In genomic region chr19:13953021-13953531, GRCh38 we compare ENCODE assay signal across 1 cellular context.
TF ChIP-seq lines count a peak whose summit lies in the region.

No MANE protein-coding gene starts in this region.

TF ChIP-seq in HepG2, 621 proteins besides CTCF, POLR2A, EP300 and RAD21:
- no peak for TF ChIP-seq SRSF4 (IDR thresholded peaks at IDR 0.05; ENCODE audit: low read depth, low read length, poor library complexity, severe bottlenecking)
- TF ChIP-seq ZNF232 (CRISPR knock-in tag; IDR thresholded peaks at IDR 0.05; ENCODE audit: borderline replicate concordance), result 0 out of 2 replicates have a peak, but pooled peaks have one; percentile 27
- TF ChIP-seq STAG1 (CRISPR knock-in tag; IDR thresholded peaks at IDR 0.05), result peak; percentile 50
- no peak for TF ChIP-seq ZNF510 (CRISPR knock-in tag; IDR thresholded peaks at IDR 0.05; ENCODE audit: low read depth)
- TF ChIP-seq ZSCAN22 (CRISPR knock-in tag; IDR thresholded peaks at IDR 0.05), result peak; percentile 98
- TF ChIP-seq ZNF704 (CRISPR knock-in tag; IDR thresholded peaks at IDR 0.05; ENCODE audit: borderline replicate concordance), result no peak
- no peak for TF ChIP-seq ZNF101 (CRISPR knock-in tag; IDR thresholded peaks at IDR 0.05; ENCODE audit: borderline replicate concordance, low read depth)
- TF ChIP-seq ZSCAN30 (CRISPR knock-in tag; IDR thresholded peaks at IDR 0.05), result no peak
- TF ChIP-seq CHD2 (IDR thresholded peaks at IDR 0.05; ENCODE audit: low read depth, low read length), result no peak
- TF ChIP-seq MTA1 (CRISPR knock-in tag; IDR thresholded peaks at IDR 0.05; ENCODE audit: borderline replicate concordance), result 0 out of 2 replicates have a peak, but pooled peaks have one; percentile 31
- TF ChIP-seq ZNF710 (CRISPR knock-in tag; IDR thresholded peaks at IDR 0.05; ENCODE audit: borderline replicate concordance), result no peak
- TF ChIP-seq ZNF776 (CRISPR knock-in tag; IDR thresholded peaks at IDR 0.05), result no peak
- TF ChIP-seq ZNF782 (CRISPR knock-in tag; IDR thresholded peaks at IDR 0.05; ENCODE audit: borderline replicate concordance), result no peak
- TF ChIP-seq TBX3 (IDR thresholded peaks at IDR 0.05; ENCODE audit: borderline replicate concordance), result no peak
- no peak for TF ChIP-seq MLX (CRISPR knock-in tag; IDR thresholded peaks at IDR 0.05)
- 0 out of 2 replicates have a peak, but pooled peaks have one; percentile 33 for TF ChIP-seq CERS6 (CRISPR knock-in tag; IDR thresholded peaks at IDR 0.05)
- peak; percentile 19 for TF ChIP-seq HNRNPLL (IDR thresholded peaks at IDR 0.05; ENCODE audit: low read depth, low read length, poor library complexity, severe bottlenecking)
- 0 out of 2 replicates have a peak, but pooled peaks have one; percentile 28 for TF ChIP-seq ZBTB7A (CRISPR knock-in tag; IDR thresholded peaks at IDR 0.05)
- no peak for TF ChIP-seq FUBP1 (CRISPR knock-in tag; IDR thresholded peaks at IDR 0.05; ENCODE audit: borderline replicate concordance)
- TF ChIP-seq CEBPZ (IDR thresholded peaks at IDR 0.05; ENCODE audit: low read length), result no peak
- TF ChIP-seq RARA (CRISPR knock-in tag; IDR thresholded peaks at IDR 0.05), result no peak
- no peak for TF ChIP-seq RAD51 (IDR thresholded peaks at IDR 0.05; ENCODE audit: borderline replicate concordance)
